ENCODE assay signal across 15 cellular contexts in the genomic region with DNA sequence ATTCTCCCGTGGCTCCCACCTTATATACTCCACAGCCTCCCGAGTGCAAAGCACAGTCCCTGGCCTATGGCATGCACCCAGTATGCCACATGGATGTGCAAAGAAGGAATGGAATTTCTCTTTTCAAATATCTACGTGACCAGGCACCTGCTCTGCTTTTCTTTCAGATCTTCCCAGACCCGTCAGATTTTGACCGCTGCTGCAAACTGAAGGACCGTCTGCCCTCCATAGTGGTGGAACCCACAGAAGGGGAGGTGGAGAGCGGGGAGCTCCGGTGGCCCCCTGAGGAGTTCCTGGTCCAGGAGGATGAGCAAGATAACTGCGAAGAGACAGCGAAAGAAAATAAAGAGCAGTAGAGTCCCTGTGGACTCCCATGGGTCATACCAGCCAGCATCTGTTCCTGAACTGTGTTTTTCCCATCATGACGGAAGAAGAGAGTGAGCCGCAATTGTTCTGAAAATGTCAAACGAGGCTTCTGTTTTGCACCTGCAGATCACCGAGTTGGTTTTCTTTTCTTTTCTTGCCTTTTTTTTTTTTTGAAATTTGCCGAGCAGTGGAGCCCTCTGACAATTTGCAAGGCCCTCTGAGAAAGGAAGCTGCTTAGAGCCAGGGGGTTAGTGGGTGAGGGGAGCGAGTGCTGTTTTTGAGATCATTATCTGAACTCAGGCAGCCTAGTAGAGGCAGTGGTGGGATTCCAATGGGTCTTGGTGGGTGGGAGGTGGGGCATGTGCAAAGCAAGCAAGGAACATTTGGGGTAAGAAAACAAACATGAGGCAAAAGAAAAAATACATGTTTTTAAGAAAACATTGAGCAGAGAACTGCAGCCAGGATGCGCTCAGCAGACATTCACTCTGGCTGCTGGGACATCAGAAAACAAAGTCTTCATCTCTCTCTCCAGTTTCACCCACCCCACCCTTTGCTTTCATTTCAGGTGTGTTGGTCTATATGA. TPM values are rescaled to one million over a fixed set of nuclear protein-coding genes. Genes with fewer than 3 reads are reported as not detected.
DNase-seq lines count a peak whose midpoint lies in the region; ATAC-seq and TF ChIP-seq lines count a peak whose summit lies in the region.
"Had no signal": no experiment of that assay in that cellular context is flagged by ENCODE, and none has a peak within 500 bp of the region (broad histone marks: within the 10 kb centered on the region; RNA-seq: fewer than 3 reads in every experiment).

No MANE protein-coding gene starts in this region.

- peaks cover 8% of the 10 kb centered on the region for H3K9me3 Mint-ChIP-seq in activated CD4-positive, alpha-beta T cell treated with anti-CD3 and anti-CD28 coated beads, Interleukin-2, amount 10 ng/mL, durations not matched to agents 7 days and 5 days
- peaks cover 21% of the 10 kb centered on the region for H3K9me3 Mint-ChIP-seq in activated naive CD8-positive, alpha-beta T cell treated with anti-CD3 and anti-CD28 coated beads for 36 hours
- H3K9me3 Mint-ChIP-seq in neural progenitor cell, result peaks cover 14% of the 10 kb centered on the region
- H3K9me3 Mint-ChIP-seq in H9, result peaks cover 0 to 5% of the 10 kb centered on the region in 2 experiments; a peak in 3 of 5 replicates

- H4K91ac ChIP-seq in H9 (ENCODE audit: insufficient read length, low read depth, low read length), result no peak overlapping the region

- H3K4me3 Mint-ChIP-seq in activated CD4-positive, alpha-beta T cell treated with anti-CD3 and anti-CD28 coated beads, Interleukin-2, amount 10 ng/mL, durations not matched to agents 7 days and 5 days, result peak overlapping the region; percentile 47
- H3K4me3 Mint-ChIP-seq in activated naive CD8-positive, alpha-beta T cell treated with anti-CD3 and anti-CD28 coated beads for 36 hours, result peak overlapping the region; percentile 69
- H3K4me3 Mint-ChIP-seq in neural progenitor cell, result no peak overlapping the region
- no peak overlapping the region for H3K4me3 Mint-ChIP-seq in H9

- intact Hi-C loops in stomach (cut with DNase I; ENCODE audit: low total_unique reads), result no loop called here

- H2BK20ac ChIP-seq in H9 (ENCODE audit: low read depth, low read length, poor library complexity, severe bottlenecking), result no peak overlapping the region

- H2BK5ac ChIP-seq in H9 (ENCODE audit: insufficient read length, low read length), result no peak overlapping the region

- DNase-seq in activated CD4-positive, alpha-beta T cell treated with anti-CD3 and anti-CD28 coated beads, Interleukin-2, amount 10 ng/mL, durations not matched to agents 7 days and 5 days, result peak; percentile 56
- DNase-seq in activated CD4-positive, alpha-beta T cell treated with anti-CD3 and anti-CD28 coated beads for 48 hours, result no peak
- no peak for DNase-seq in activated naive CD8-positive, alpha-beta T cell treated with anti-CD3 and anti-CD28 coated beads for 36 hours
- DNase-seq in neural progenitor cell (ENCODE audit: low spot score) (no peak), stomach (no peak), H9 (no peak)
- DNase-seq: activated CD4-positive, alpha-beta T cell treated with anti-CD3 and anti-CD28 coated beads for 1 hour; activated gamma-delta T cell; effector CD8-positive, alpha-beta T cell; hippocampal formation; PC-3 had no signal

- H2BK120ac ChIP-seq in H9 (ENCODE audit: low read depth, low read length, poor library complexity, severe bottlenecking), result no peak overlapping the region

- CTCF ChIA-PET in activated CD4-positive, alpha-beta T cell treated with anti-CD3 and anti-CD28 coated beads, Interleukin-2, amount 10 ng/mL, durations not matched to agents 7 days and 5 days (lab: Charles Lee), result interaction anchor here (0.7 to 2.5 kb wide), 6 partner anchors 10 to 103 kb away, joined by 3 to 7 read pairs (median 4); no protein-coding TSS in a partner anchor

- H2AFZ ChIP-seq in KMS-11 (ENCODE audit: low read depth) (no peak overlapping the region), neural progenitor cell (replicated peaks) (no peak overlapping the region), H9 (ENCODE audit: low read length) (no peak overlapping the region)

- no peak overlapping the region for H2BK15ac ChIP-seq in H9 (ENCODE audit: low read depth, low read length)

- H4K5ac ChIP-seq in H9 (ENCODE audit: insufficient read length, low read depth, low read length), result no peak overlapping the region

- H3K4me3 ChIP-seq in KMS-11 (IDR thresholded peaks at IDR 0.05; ENCODE audit: insufficient read depth, low read depth, low read length) (no peak overlapping the region), neural progenitor cell (no peak overlapping the region), stomach (no peak overlapping the region)
- H3K4me3 ChIP-seq: tibial nerve had no signal

- H3K18ac ChIP-seq in H9 (ENCODE audit: insufficient read length, low read depth, low read length), result no peak overlapping the region

- POLR2A ChIA-PET in activated CD4-positive, alpha-beta T cell treated with anti-CD3 and anti-CD28 coated beads, Interleukin-2, amount 10 ng/mL, durations not matched to agents 7 days and 5 days (lab: Charles Lee), result interaction anchor here (0.5 kb wide), 1 partner anchor 281 kb away, joined by 5 read pairs; no protein-coding TSS in a partner anchor

- H3K9me3 ChIP-seq in neural progenitor cell (ENCODE audit: low read depth), result no peaks in the 10 kb centered on the region
- no peaks in the 10 kb centered on the region for H3K9me3 ChIP-seq in stomach
- no peaks in the 10 kb centered on the region for H3K9me3 ChIP-seq in H9 (ENCODE audit: control insufficient read depth, low read depth, low read length)

- H3K27me3 Mint-ChIP-seq in activated CD4-positive, alpha-beta T cell treated with anti-CD3 and anti-CD28 coated beads, Interleukin-2, amount 10 ng/mL, durations not matched to agents 7 days and 5 days, result no peaks in the 10 kb centered on the region
- H3K27me3 Mint-ChIP-seq in activated naive CD8-positive, alpha-beta T cell treated with anti-CD3 and anti-CD28 coated beads for 36 hours, result no peaks in the 10 kb centered on the region
- peaks cover 4% of the 10 kb centered on the region for H3K27me3 Mint-ChIP-seq in neural progenitor cell (ENCODE audit: insufficient read depth, low read depth)
- H3K27me3 Mint-ChIP-seq in H9 (ENCODE audit: low read depth), result no peaks in the 10 kb centered on the region; the same call in 1 of the 2 replicates

- H3K9ac ChIP-seq in KMS-11 (no peak overlapping the region), neural progenitor cell (no peak overlapping the region), H9 (ENCODE audit: extremely low read depth, insufficient read length, low read length) (no peak overlapping the region)

- H3K4me1 ChIP-seq in KMS-11 (ENCODE audit: low read depth, poor library complexity, severe bottlenecking), result peaks cover 63% of the 10 kb centered on the region
- peaks cover 12% of the 10 kb centered on the region for H3K4me1 ChIP-seq in neural progenitor cell
- peaks cover 13 to 38% (median 21%) of the 10 kb centered on the region in 4 donors for H3K4me1 ChIP-seq in stomach
- no peaks in the 10 kb centered on the region for H3K4me1 ChIP-seq in H9 (ENCODE audit: insufficient read depth, low read length)

- no peaks in the 10 kb centered on the region for H3K79me2 ChIP-seq in KMS-11 (ENCODE audit: insufficient read depth, low read depth)
- H3K79me2 ChIP-seq in neural progenitor cell (ENCODE audit: low read depth), result no peaks in the 10 kb centered on the region
- H3K79me2 ChIP-seq in H9 (ENCODE audit: insufficient read depth, low read length), result no peaks in the 10 kb centered on the region

- ATAC-seq in HG02981 (IDR thresholded peaks at IDR 0.05; ENCODE audit: unreplicated experiment), result no peak
- ATAC-seq: left lobe of liver, PC-3 had no signal

- no peak overlapping the region for H2AK5ac ChIP-seq in H9 (ENCODE audit: insufficient read length, low read length)

- no peak overlapping the region for H3K14ac ChIP-seq in H9 (ENCODE audit: insufficient read depth, low read length)

- H3K4me2 ChIP-seq in KMS-11 (no peak overlapping the region; the same call in 1 of the 2 replicates), neural progenitor cell (no peak overlapping the region), H9 (ENCODE audit: insufficient read depth, insufficient read length, low read length) (no peak overlapping the region)

- no peaks in the 10 kb centered on the region for H3K23me2 ChIP-seq in H9 (ENCODE audit: insufficient read length, low read depth, low read length, poor library complexity, severe bottlenecking)

- no peak for TF ChIP-seq EP300 in stomach (IDR thresholded peaks at IDR 0.05)

- no peak overlapping the region for H2BK12ac ChIP-seq in H9 (ENCODE audit: insufficient read length, low read depth, low read length)

- no peak overlapping the region for H3K56ac ChIP-seq in H9 (ENCODE audit: insufficient read length, low read depth, low read length)

- H3K4me1 Mint-ChIP-seq in activated CD4-positive, alpha-beta T cell treated with anti-CD3 and anti-CD28 coated beads, Interleukin-2, amount 10 ng/mL, durations not matched to agents 7 days and 5 days, result peaks cover 93% of the 10 kb centered on the region
- H3K4me1 Mint-ChIP-seq in activated naive CD8-positive, alpha-beta T cell treated with anti-CD3 and anti-CD28 coated beads for 36 hours, result peaks cover 95% of the 10 kb centered on the region
- H3K4me1 Mint-ChIP-seq in neural progenitor cell (peaks cover 13% of the 10 kb centered on the region), H9 (peaks cover 0 to 9% of the 10 kb centered on the region in 2 experiments; a peak in 3 of 4 replicates)

- H3K79me1 ChIP-seq in H9 (ENCODE audit: insufficient read depth, low read depth, low read length, poor library complexity, severe bottlenecking), result no peaks in the 10 kb centered on the region

- H3K27ac Mint-ChIP-seq in activated CD4-positive, alpha-beta T cell treated with anti-CD3 and anti-CD28 coated beads, Interleukin-2, amount 10 ng/mL, durations not matched to agents 7 days and 5 days, result peak overlapping the region; percentile 88
- peak overlapping the region; percentile 87 for H3K27ac Mint-ChIP-seq in activated naive CD8-positive, alpha-beta T cell treated with anti-CD3 and anti-CD28 coated beads for 36 hours
- H3K27ac Mint-ChIP-seq in neural progenitor cell, result peak overlapping the region; percentile 44
- H3K27ac Mint-ChIP-seq in H9, result no peak overlapping the region; a peak in 1 of 7 replicates

- H3K36me3 ChIP-seq in KMS-11 (ENCODE audit: insufficient read depth) (no peaks in the 10 kb centered on the region), neural progenitor cell (no peaks in the 10 kb centered on the region), stomach (peaks cover 18 to 38% (median 33%) of the 10 kb centered on the region in 4 donors)

- no peak for TF ChIP-seq CTCF in KMS-11 (conservative IDR thresholded peaks at IDR 0.05; ENCODE audit: low read depth, low read length)
- TF ChIP-seq CTCF in neural progenitor cell (IDR thresholded peaks at IDR 0.05), result no peak
- no peak for TF ChIP-seq CTCF in stomach (IDR thresholded peaks at IDR 0.05)
- TF ChIP-seq CTCF in H9 (conservative IDR thresholded peaks at IDR 0.05), result no peak

- no peaks in the 10 kb centered on the region for H3F3A ChIP-seq in neural progenitor cell (ENCODE audit: low read depth)

- H3K23ac ChIP-seq in H9 (ENCODE audit: insufficient read length, low read depth, low read length), result no peak overlapping the region

- TF ChIP-seq POLR2A in stomach (IDR thresholded peaks at IDR 0.05), result no peak

- H4K20me1 ChIP-seq in KMS-11 (ENCODE audit: insufficient read depth) (no peaks in the 10 kb centered on the region), neural progenitor cell (ENCODE audit: low read depth) (no peaks in the 10 kb centered on the region), H9 (ENCODE audit: control insufficient read depth, insufficient read depth, insufficient read length) (no peaks in the 10 kb centered on the region)

- 85 to 91% (median 86%) methylated on average over 17 of the region's 17 CpGs for WGBS in stomach, 5 donors
- WGBS in H9 (ENCODE audit: extremely low coverage, insufficient read length, low lambda C conversion rate), result no CpG with 5 or more reads among the region's 17 CpGs

- H4K8ac ChIP-seq in H9 (replicated peaks; ENCODE audit: insufficient read length, low read depth, low read length), result no peak overlapping the region

- no peak overlapping the region for H3T11ph ChIP-seq in H9 (ENCODE audit: low read length)

- H3K27ac ChIP-seq in KMS-11 (peak overlapping the region; percentile 6; the same call in 1 of the 2 replicates), neural progenitor cell (no peak overlapping the region), stomach (no peak overlapping the region), H9 (ENCODE audit: insufficient read length, low read depth, low read length) (no peak overlapping the region)
- H3K27ac ChIP-seq: tibial nerve had no signal

- no peak overlapping the region for H3K4ac ChIP-seq in H9 (ENCODE audit: low read depth, low read length)

- H3K36me3 Mint-ChIP-seq in activated CD4-positive, alpha-beta T cell treated with anti-CD3 and anti-CD28 coated beads, Interleukin-2, amount 10 ng/mL, durations not matched to agents 7 days and 5 days (ENCODE audit: low read depth), result peaks cover 77% of the 10 kb centered on the region
- peaks cover 90% of the 10 kb centered on the region for H3K36me3 Mint-ChIP-seq in activated naive CD8-positive, alpha-beta T cell treated with anti-CD3 and anti-CD28 coated beads for 36 hours
- peaks cover 16% of the 10 kb centered on the region for H3K36me3 Mint-ChIP-seq in neural progenitor cell
- H3K36me3 Mint-ChIP-seq in H9 (ENCODE audit: insufficient read depth in 1 of 3, low read depth in 3 of 3), result peaks cover 13 to 38% (median 32%) of the 10 kb centered on the region in 3 experiments; a peak in 6 of 7 replicates

- H3K27me3 ChIP-seq in KMS-11 (ENCODE audit: insufficient read depth, low read depth), result no peaks in the 10 kb centered on the region
- no peaks in the 10 kb centered on the region for H3K27me3 ChIP-seq in neural progenitor cell
- no peaks in the 10 kb centered on the region for H3K27me3 ChIP-seq in stomach
- no peaks in the 10 kb centered on the region for H3K27me3 ChIP-seq in H9 (ENCODE audit: insufficient read depth, low read length)
- H3K27me3 ChIP-seq: tibial nerve had no signal

RNA-seq across cellular contexts. Expression of a gene that starts 26.2 kb away (rescaled TPM):
- 100 to 1,000 TPM; 136 to 146 TPM for total RNA-seq in activated CD4-positive, alpha-beta T cell treated with anti-CD3 and anti-CD28 coated beads, Interleukin-2, amount 10 ng/mL, durations not matched to agents 7 days and 5 days
- total RNA-seq in activated naive CD8-positive, alpha-beta T cell treated with anti-CD3 and anti-CD28 coated beads for 36 hours, result 10 to 100 TPM; 85.0 to 89.2 TPM
- total RNA-seq in neural progenitor cell (ENCODE audit: low replicate concordance), result 4.2 and 11.0 TPM in 2 replicates
- 10 to 100 TPM in 4 of 5 donors, 1 to 10 TPM in 1; 7.1 to 39.8 (median 18.5) TPM for total RNA-seq in stomach
- 10 to 100 TPM in 2 of 3 donors, 1 to 10 TPM in 1; 6.6 to 18.5 (median 15.4) TPM for polyA plus RNA-seq in stomach
- total RNA-seq in H9 (2021), result 51.6 and 53.0 TPM in 2 replicates

Comparison
In these comparisons a context has a peak if more than half of its experiments do, and no peak if none do; other contexts are left out.
1. H3K27ac Mint-ChIP-seq: peak in activated CD4-positive, alpha-beta T cell treated with anti-CD3 and anti-CD28 coated beads, Interleukin-2, amount 10 ng/mL, durations not matched to agents 7 days and 5 days (single experiment), activated naive CD8-positive, alpha-beta T cell treated with anti-CD3 and anti-CD28 coated beads for 36 hours (single experiment) and neural progenitor cell (single experiment); none in H9 (0 of 3).
2. H3K4me3 Mint-ChIP-seq: peak in activated CD4-positive, alpha-beta T cell treated with anti-CD3 and anti-CD28 coated beads, Interleukin-2, amount 10 ng/mL, durations not matched to agents 7 days and 5 days (single experiment) and activated naive CD8-positive, alpha-beta T cell treated with anti-CD3 and anti-CD28 coated beads for 36 hours (single experiment); none in neural progenitor cell (single experiment) and H9 (0 of 2).